ENCODE assay signal across 1 cellular context in the genomic region with DNA sequence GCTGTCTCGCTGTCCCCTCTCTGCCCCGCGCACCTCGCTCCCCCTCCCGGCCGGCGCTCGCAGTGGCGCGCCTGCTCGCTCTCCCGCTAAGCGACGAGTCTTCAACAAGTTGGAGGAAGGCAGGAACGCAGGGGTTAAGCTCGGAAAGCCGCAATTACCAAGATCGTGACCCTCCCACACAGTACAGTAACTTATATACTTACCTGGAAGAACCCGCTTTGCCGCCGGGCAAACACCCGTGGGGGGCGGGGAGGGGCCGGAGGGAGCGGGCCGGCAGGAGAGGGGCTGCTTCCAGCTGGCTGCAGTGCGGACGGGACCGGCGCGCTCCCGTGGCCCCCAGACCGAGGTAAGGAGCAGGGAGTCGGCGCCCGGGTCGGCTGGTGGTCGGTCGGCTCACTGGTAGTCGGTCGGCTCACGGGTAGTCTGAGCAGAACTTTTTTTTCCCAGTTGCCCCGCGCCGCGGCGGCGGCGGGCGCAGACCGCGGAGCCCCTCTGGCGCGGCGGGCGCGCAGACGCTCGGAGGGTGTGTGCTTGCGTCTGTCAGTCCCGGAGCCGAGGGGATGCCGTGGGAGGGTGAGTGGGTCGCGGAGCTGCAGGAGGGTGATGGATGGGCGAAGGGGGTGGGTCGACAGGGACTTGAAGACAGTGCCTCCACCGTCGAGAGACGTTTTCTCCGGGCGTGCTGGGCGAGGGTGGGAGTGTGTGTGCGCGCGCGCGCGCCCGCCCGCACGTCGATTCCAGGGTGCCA.
A peak's percentile ranks its signal among the peaks of the same experiment; 100 is the strongest.
TF ChIP-seq lines count a peak whose summit lies in the region.

No MANE protein-coding gene starts in this region.

TF ChIP-seq in HepG2, 621 proteins besides CTCF, POLR2A, EP300 and RAD21 (continued from another document):
- TF ChIP-seq HNRNPLL (IDR thresholded peaks at IDR 0.05; ENCODE audit: low read depth, low read length, poor library complexity, severe bottlenecking) (peak; percentile 37), ZNF879 (CRISPR knock-in tag; IDR thresholded peaks at IDR 0.05) (no peak), EZH2 (conservative IDR thresholded peaks at IDR 0.05; ENCODE audit: low read depth, low read length) (peak; percentile 66; the same call in 1 of the 2 replicates), ZNF235 (CRISPR knock-in tag; IDR thresholded peaks at IDR 0.05; ENCODE audit: borderline replicate concordance) (no peak), ARID2 (CRISPR knock-in tag; IDR thresholded peaks at IDR 0.05; ENCODE audit: borderline replicate concordance) (no peak), ZNF678 (CRISPR knock-in tag; IDR thresholded peaks at IDR 0.05) (no peak), ETV6 (CRISPR knock-in tag; conservative IDR thresholded peaks at IDR 0.05) (no peak)
- TF ChIP-seq, protein P1, sequence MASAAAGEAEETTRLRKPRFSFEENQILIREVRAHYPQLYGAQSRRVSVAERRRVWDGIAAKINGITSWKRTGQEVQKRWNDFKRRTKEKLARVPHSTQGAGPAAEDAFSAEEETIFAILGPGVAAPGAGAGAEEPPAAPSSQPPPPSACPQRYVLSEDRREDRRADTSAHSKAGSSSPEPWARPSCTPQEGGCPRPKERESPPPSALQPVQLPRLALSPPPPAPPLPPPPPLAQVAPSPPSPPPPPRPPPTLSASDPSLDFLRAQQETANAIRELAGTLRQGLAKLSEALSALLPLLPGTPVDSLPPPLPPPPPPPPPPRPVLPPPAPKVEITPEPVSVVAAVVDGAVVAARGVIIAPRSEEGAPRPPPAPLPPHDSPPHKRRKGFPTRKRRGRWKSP (CRISPR knock-in tag; IDR thresholded peaks at IDR 0.05), result peak; percentile 45; the same call in 1 of the 2 replicates
- TF ChIP-seq, protein P2, sequence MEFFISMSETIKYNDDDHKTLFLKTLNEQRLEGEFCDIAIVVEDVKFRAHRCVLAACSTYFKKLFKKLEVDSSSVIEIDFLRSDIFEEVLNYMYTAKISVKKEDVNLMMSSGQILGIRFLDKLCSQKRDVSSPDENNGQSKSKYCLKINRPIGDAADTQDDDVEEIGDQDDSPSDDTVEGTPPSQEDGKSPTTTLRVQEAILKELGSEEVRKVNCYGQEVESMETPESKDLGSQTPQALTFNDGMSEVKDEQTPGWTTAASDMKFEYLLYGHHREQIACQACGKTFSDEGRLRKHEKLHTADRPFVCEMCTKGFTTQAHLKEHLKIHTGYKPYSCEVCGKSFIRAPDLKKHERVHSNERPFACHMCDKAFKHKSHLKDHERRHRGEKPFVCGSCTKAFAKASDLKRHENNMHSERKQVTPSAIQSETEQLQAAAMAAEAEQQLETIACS (CRISPR knock-in tag; IDR thresholded peaks at IDR 0.05), result peak; percentile 45; the same call in 1 of the 2 replicates
- TF ChIP-seq, protein P3, sequence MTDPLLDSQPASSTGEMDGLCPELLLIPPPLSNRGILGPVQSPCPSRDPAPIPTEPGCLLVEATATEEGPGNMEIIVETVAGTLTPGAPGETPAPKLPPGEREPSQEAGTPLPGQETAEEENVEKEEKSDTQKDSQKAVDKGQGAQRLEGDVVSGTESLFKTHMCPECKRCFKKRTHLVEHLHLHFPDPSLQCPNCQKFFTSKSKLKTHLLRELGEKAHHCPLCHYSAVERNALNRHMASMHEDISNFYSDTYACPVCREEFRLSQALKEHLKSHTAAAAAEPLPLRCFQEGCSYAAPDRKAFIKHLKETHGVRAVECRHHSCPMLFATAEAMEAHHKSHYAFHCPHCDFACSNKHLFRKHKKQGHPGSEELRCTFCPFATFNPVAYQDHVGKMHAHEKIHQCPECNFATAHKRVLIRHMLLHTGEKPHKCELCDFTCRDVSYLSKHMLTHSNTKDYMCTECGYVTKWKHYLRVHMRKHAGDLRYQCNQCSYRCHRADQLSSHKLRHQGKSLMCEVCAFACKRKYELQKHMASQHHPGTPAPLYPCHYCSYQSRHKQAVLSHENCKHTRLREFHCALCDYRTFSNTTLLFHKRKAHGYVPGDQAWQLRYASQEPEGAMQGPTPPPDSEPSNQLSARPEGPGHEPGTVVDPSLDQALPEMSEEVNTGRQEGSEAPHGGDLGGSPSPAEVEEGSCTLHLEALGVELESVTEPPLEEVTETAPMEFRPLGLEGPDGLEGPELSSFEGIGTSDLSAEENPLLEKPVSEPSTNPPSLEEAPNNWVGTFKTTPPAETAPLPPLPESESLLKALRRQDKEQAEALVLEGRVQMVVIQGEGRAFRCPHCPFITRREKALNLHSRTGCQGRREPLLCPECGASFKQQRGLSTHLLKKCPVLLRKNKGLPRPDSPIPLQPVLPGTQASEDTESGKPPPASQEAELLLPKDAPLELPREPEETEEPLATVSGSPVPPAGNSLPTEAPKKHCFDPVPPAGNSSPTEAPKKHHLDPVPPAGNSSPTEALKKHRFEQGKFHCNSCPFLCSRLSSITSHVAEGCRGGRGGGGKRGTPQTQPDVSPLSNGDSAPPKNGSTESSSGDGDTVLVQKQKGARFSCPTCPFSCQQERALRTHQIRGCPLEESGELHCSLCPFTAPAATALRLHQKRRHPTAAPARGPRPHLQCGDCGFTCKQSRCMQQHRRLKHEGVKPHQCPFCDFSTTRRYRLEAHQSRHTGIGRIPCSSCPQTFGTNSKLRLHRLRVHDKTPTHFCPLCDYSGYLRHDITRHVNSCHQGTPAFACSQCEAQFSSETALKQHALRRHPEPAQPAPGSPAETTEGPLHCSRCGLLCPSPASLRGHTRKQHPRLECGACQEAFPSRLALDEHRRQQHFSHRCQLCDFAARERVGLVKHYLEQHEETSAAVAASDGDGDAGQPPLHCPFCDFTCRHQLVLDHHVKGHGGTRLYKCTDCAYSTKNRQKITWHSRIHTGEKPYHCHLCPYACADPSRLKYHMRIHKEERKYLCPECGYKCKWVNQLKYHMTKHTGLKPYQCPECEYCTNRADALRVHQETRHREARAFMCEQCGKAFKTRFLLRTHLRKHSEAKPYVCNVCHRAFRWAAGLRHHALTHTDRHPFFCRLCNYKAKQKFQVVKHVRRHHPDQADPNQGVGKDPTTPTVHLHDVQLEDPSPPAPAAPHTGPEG (CRISPR knock-in tag; IDR thresholded peaks at IDR 0.05), result peak; percentile 77
TF ChIP-seq in HepG2: peak in this region for 9.
